1 cellular context compared by ENCODE assay signal in the genomic region with DNA sequence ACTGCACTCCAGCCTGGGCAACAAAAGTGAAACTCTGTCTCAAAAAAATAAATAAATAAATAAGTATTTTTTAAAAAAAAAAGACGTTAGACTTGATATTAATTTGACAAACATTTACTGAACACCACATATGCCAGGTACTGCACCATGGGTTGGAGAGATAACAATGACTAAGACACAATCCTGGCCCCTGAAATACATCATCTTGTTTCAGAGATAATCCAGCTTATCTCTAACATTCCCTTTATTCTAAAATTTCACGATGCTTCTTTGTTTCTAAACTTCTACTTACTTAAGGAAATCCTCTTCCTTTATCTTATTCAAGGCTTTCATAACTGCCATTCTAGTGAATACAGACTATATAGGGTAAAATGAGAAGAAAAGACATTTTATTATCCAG.
TF ChIP-seq lines count a peak whose summit lies in the region.

No MANE protein-coding gene starts in this region.

TF ChIP-seq in K562, 482 proteins besides CTCF, POLR2A, EP300 and RAD21:
- TF ChIP-seq MED1 (CRISPR knock-in tag; IDR thresholded peaks at IDR 0.05; ENCODE audit: borderline replicate concordance) (no peak), TAL1 (IDR thresholded peaks at IDR 0.05) (peak; percentile 35), FOSL1 (tag; conservative IDR thresholded peaks at IDR 0.05) (peak; percentile 69), SRSF1 (IDR thresholded peaks at IDR 0.05; ENCODE audit: low read depth, low read length) (no peak), DPF2 (IDR thresholded peaks at IDR 0.05) (peak; percentile 67), SMARCA4 (IDR thresholded peaks at IDR 0.05) (0 out of 2 replicates have a peak, but pooled peaks have one; percentile 27), STAT5A (IDR thresholded peaks at IDR 0.05; ENCODE audit: borderline replicate concordance, low read length) (no peak), CBFA2T3 (IDR thresholded peaks at IDR 0.05) (peak; percentile 73), ZNF143 (CRISPR knock-in tag; IDR thresholded peaks at IDR 0.05) (no peak), SOX6 (IDR thresholded peaks at IDR 0.05) (peak; percentile 65), TCF3 (CRISPR knock-in tag; IDR thresholded peaks at IDR 0.05) (peak; percentile 49; the same call in 1 of the 2 replicates), TEAD4 (IDR thresholded peaks at IDR 0.05; ENCODE audit: low read length) (0 out of 2 replicates have a peak, but pooled peaks have one; percentile 46), TEAD4 (CRISPR knock-in tag; IDR thresholded peaks at IDR 0.05; ENCODE audit: borderline replicate concordance) (no peak), NCOR1 (IDR thresholded peaks at IDR 0.05) (peak; percentile 33; the same call in 1 of the 2 replicates), HNRNPL (IDR thresholded peaks at IDR 0.05; ENCODE audit: low read depth, low read length) (no peak), ARID1B (IDR thresholded peaks at IDR 0.05) (peak; percentile 61), JUND (IDR thresholded peaks at IDR 0.05; ENCODE audit: borderline replicate concordance, low read depth, low read length) (peak; percentile 45; the same call in 1 of the 2 replicates), JUND (tag; IDR thresholded peaks at IDR 0.05; ENCODE audit: borderline replicate concordance, low read depth, low read length) (no peak), CBFA2T2 (conservative IDR thresholded peaks at IDR 0.05) (peak; percentile 44)
TF ChIP-seq in K562: peak in this region for 12.
